8 cellular contexts compared by ENCODE assay signal in the genomic region with DNA sequence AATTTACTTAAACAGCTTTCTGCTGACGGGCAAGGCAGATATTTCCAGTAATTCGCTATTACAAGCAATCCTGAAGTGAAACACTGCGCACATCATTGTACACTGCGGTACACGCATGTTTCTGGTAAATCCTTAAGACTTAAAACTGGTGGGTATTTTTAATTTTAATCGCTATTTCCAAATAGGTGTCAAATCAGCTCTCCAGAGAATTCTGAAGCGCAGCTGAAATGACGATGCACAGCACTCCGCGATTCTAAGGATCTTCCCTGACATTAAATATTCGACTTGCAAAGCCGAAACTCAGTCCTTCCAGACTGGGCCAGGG. TPM values are rescaled to one million over a fixed set of nuclear protein-coding genes. Genes with fewer than 3 reads are reported as not detected.
DNase-seq lines count a peak whose midpoint lies in the region; ATAC-seq, FAIRE-seq and TF ChIP-seq lines count a peak whose summit lies in the region.

No MANE protein-coding gene starts in this region.

- H3K36me3 ChIP-seq in astrocyte (ENCODE audit: insufficient read depth, low read length) (peaks cover 9% of the 10 kb centered on the region), right lobe of liver (peaks cover 0 to 34% (median 7%) of the 10 kb centered on the region in 4 donors), upper lobe of right lung (peaks cover 31% of the 10 kb centered on the region)

- DNase-seq in NOMO-1 treated with DMSO at 0.1 percent for 48 hours (lab: John Stamatoyannopoulos, UW; ENCODE audit: unreplicated experiment) (peak; percentile 48), NOMO-1 treated with dmso at 0.1 percent for 144 hours (lab: John Stamatoyannopoulos, UW; ENCODE audit: unreplicated experiment) (no peak), astrocyte (ENCODE audit: low read depth) (no peak), right lobe of liver (no peak), upper lobe of right lung (no peak), GM13977 (ENCODE audit: low spot score) (no peak), SIG-M5 treated with dmso at 0.1 percent for 504 hours (lab: John Stamatoyannopoulos, UW; ENCODE audit: unreplicated experiment) (no peak)

- no peak for TF ChIP-seq CTCF in astrocyte (IDR thresholded peaks at IDR 0.05; ENCODE audit: insufficient read depth, low read depth, low read length)
- TF ChIP-seq CTCF in right lobe of liver (IDR thresholded peaks at IDR 0.05) = no peak
- no peak for TF ChIP-seq CTCF in upper lobe of right lung (IDR thresholded peaks at IDR 0.05)
- no peak for TF ChIP-seq CTCF in GM13977 (IDR thresholded peaks at IDR 0.05; ENCODE audit: extremely low read depth, insufficient read depth, missing control alignments)

- peak overlapping the region; percentile 88 for H3K4me3 Mint-ChIP-seq in astrocyte (ENCODE audit: unreplicated experiment)

- H3K9ac ChIP-seq in astrocyte (ENCODE audit: low read length) = peak overlapping the region; percentile 97

- H3K27ac Mint-ChIP-seq in astrocyte (ENCODE audit: unreplicated experiment) = peak overlapping the region; percentile 22

- no peak for FAIRE-seq in astrocyte (lab: Jason Lieb, UNC)

- in situ Hi-C loops in GM13977 (cut with MboI; ENCODE audit: low pct_unique_long_range_greater_than_20kb, low sequenced_read_pairs, unreplicated experiment) = no loop called here

- H3K27me3 Mint-ChIP-seq in astrocyte (ENCODE audit: low read depth, unreplicated experiment) = no peaks in the 10 kb centered on the region

- peaks cover 12% of the 10 kb centered on the region for H3K79me2 ChIP-seq in astrocyte (ENCODE audit: insufficient read depth, low read length)

- peak overlapping the region; percentile 94 for H3K4me3 ChIP-seq in astrocyte (ENCODE audit: insufficient read depth, low read depth, low read length)
- H3K4me3 ChIP-seq in right lobe of liver = peak overlapping the region; percentile 83 to 91 (median 84)
- H3K4me3 ChIP-seq in upper lobe of right lung = peak overlapping the region; percentile 83

- peaks cover 9% of the 10 kb centered on the region for H3K36me3 Mint-ChIP-seq in astrocyte (ENCODE audit: low read depth, unreplicated experiment)

- intact Hi-C loops in right lobe of liver (cut with DNase I) = no loop called here
- intact Hi-C loops in upper lobe of right lung (cut with DNase I) = no loop called here

- TF ChIP-seq POLR2A in right lobe of liver (IDR thresholded peaks at IDR 0.05) = no peak

- H3K9me3 Mint-ChIP-seq in astrocyte (ENCODE audit: unreplicated experiment) = no peaks in the 10 kb centered on the region

- ATAC-seq in HG03378 (IDR thresholded peaks at IDR 0.05; ENCODE audit: unreplicated experiment) (peak; percentile 36), right lobe of liver (no peak), upper lobe of right lung (no peak)

- peak overlapping the region; percentile 98 for H3K4me2 ChIP-seq in astrocyte (ENCODE audit: low read length)

- no peaks in the 10 kb centered on the region for H3K27me3 ChIP-seq in astrocyte (ENCODE audit: insufficient read depth, low read length)
- H3K27me3 ChIP-seq in right lobe of liver = no peaks in the 10 kb centered on the region
- H3K27me3 ChIP-seq in upper lobe of right lung = no peaks in the 10 kb centered on the region

- H3K27ac ChIP-seq in astrocyte (ENCODE audit: low read depth, low read length) = peak overlapping the region; percentile 94
- peak overlapping the region; percentile 85 to 95 (median 86) for H3K27ac ChIP-seq in right lobe of liver
- H3K27ac ChIP-seq in upper lobe of right lung = peak overlapping the region; percentile 96

- 0% methylated on average over 12 of the region's 12 CpGs for WGBS in right lobe of liver (ENCODE audit: insufficient coverage, low coverage, low lambda C conversion rate, missing lambda C conversion rate)

- H3K9me3 ChIP-seq in astrocyte (ENCODE audit: insufficient read depth, low read depth, low read length) (no peaks in the 10 kb centered on the region), right lobe of liver (no peaks in the 10 kb centered on the region), upper lobe of right lung (no peaks in the 10 kb centered on the region)

- peak overlapping the region; percentile 94 for H2AFZ ChIP-seq in astrocyte (ENCODE audit: low read depth, low read length)

- H3K4me1 Mint-ChIP-seq in astrocyte (ENCODE audit: low read depth, unreplicated experiment) = peaks cover 7% of the 10 kb centered on the region

- no peaks in the 10 kb centered on the region for H4K20me1 ChIP-seq in astrocyte (ENCODE audit: insufficient read depth, low read length)

- H3K4me1 ChIP-seq in astrocyte (ENCODE audit: insufficient read depth, low read length) = peaks cover 13% of the 10 kb centered on the region
- H3K4me1 ChIP-seq in right lobe of liver = peaks cover 0 to 14% (median 0%) of the 10 kb centered on the region in 4 donors
- peaks cover 18% of the 10 kb centered on the region for H3K4me1 ChIP-seq in upper lobe of right lung

RNA-seq across cellular contexts. Expression of a gene that starts 0.3 kb away (rescaled TPM):
- total RNA-seq in astrocyte (15.2 and 15.9 TPM in 2 replicates), right lobe of liver (1 to 10 TPM; 4.8 to 7.6 (median 6.1) TPM), upper lobe of right lung (26.4 TPM)

RNA-seq across cellular contexts. Expression of a gene that starts 20.9 kb away (rescaled TPM):
- total RNA-seq in astrocyte (not detected in 2 replicates), right lobe of liver (not detected), upper lobe of right lung (not detected)

RNA-seq across cellular contexts. Expression of a gene that starts 42.3 kb away (rescaled TPM):
- total RNA-seq in astrocyte (12.0 and 13.5 TPM in 2 replicates), right lobe of liver (1 to 10 TPM; 2.6 to 8.9 (median 5.2) TPM), upper lobe of right lung (13.3 TPM)

RNA-seq across cellular contexts. Expression of a gene that starts 42.4 kb away (rescaled TPM):
- 4.4 and 5.5 TPM in 2 replicates for total RNA-seq in astrocyte
- total RNA-seq in right lobe of liver = 1 to 10 TPM; 1.4 to 3.3 (median 2.5) TPM
- 5.6 TPM for total RNA-seq in upper lobe of right lung
